ENCODE assay signal across 13 cellular contexts in the genomic region with DNA sequence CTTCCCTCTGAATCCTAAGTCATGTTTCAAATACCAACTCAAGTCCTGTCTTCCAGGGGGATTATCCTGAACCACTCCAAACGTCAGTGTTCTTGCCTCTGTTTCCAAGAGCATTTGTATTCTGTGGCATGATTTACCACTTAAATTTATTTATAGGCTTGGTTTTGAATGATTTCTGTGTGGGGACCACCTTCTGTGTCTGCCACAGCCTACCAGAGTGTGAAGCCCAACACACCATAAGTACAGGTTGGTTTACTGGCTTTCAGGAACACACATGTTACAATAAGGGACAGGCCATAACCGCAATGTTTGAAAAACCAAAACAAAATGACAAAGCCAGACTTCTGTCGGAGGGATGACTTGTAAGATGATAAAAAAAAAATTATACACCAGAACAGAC.
"Had no signal": no experiment of that assay in that cellular context is flagged by ENCODE, and none has a peak within 500 bp of the region (broad histone marks: within the 10 kb centered on the region; RNA-seq: fewer than 3 reads in every experiment).

No MANE protein-coding gene starts in this region.

- H3K36me3 ChIP-seq: cardiac muscle cell, lower lobe of right lung, sigmoid colon, upper lobe of left lung had no signal

- H3K4me1 ChIP-seq: lower lobe of right lung, sigmoid colon, upper lobe of left lung had no signal

- H3K9me3 ChIP-seq: lower lobe of right lung, sigmoid colon, upper lobe of left lung had no signal

- H3K4me3 ChIP-seq: cardiac muscle cell, lower lobe of right lung, sigmoid colon, upper lobe of left lung had no signal

- H3K9ac ChIP-seq: parathyroid adenoma had no signal

- H3K27ac ChIP-seq: cardiac muscle cell, lower lobe of right lung, parathyroid adenoma, sigmoid colon, upper lobe of left lung had no signal

- DNase-seq: activated CD4-positive, CD25-positive, alpha-beta regulatory T cell treated with anti-CD3 and anti-CD28 coated beads, Interleukin-2, amount 50 U/mL, for 72 hours; activated naive CD4-positive, alpha-beta T cell treated with anti-CD3 and anti-CD28 coated beads, Interleukin-2, amount 10 ng/mL, durations not matched to agents 7 days and 5 days; activated T-cell treated with anti-CD3 and anti-CD28 coated beads, Interleukin-2, amount 50 U/mL, for 1 hour; head of caudate nucleus; lower lobe of right lung; midbrain; sigmoid colon; stimulated activated CD4-positive, alpha-beta T cell treated with anti-CD3 and anti-CD28 coated beads, Interleukin-1b, Interleukin-23, amount 100 ng/mL, for 48 hours; stimulated activated naive CD8-positive, alpha-beta T cell treated with anti-CD3 and anti-CD28 coated beads, Interleukin-15, amount 100 ng/mL, for 72 hours; T-helper 9 cell; upper lobe of left lung had no signal

- H3K79me2 ChIP-seq: parathyroid adenoma had no signal

- H3K27me3 ChIP-seq: cardiac muscle cell, sigmoid colon, upper lobe of left lung had no signal

- ATAC-seq: lower lobe of right lung; stimulated activated naive CD8-positive, alpha-beta T cell treated with anti-CD3 and anti-CD28 coated beads, Interleukin-15, amount 100 ng/mL, for 72 hours had no signal
